15 cellular contexts compared by ENCODE assay signal in the genomic region with DNA sequence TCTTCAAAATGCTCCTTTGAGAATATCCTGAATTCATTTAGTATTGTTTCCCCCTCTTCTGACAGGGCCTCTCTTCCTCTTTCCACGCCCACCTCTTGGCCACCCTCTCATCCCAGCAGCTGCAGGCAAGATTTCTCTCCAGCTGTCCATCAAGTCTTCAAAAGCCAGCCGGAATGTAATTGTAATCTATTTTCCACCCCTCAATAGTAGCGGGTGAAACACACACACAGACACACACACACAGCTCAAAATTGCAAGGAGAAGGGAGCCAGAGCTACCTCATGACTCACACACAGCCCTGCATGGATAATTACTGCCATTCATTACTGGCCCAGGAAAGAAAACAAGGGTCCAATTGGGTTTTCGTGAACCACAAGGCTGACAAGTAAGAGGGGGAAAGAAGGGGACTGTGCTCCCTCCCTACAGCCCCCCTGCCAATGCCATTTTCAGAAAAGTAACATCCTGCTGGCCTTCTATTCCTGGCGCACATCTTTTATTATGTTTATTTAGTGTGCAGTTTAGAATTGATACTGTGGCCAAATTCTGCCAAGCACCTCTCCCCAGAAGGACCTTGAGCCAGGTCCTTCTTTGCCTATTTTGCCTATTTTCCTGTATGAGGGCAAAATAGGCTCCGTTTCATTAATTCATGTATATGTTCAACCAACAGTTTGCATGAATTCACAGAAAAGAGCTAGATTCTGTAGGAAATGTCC.
DNase-seq lines count a peak whose midpoint lies in the region; ATAC-seq, FAIRE-seq and TF ChIP-seq lines count a peak whose summit lies in the region.
"Had no signal": no experiment of that assay in that cellular context is flagged by ENCODE, and none has a peak within 500 bp of the region (broad histone marks: within the 10 kb centered on the region; RNA-seq: fewer than 3 reads in every experiment).

No MANE protein-coding gene starts in this region.

- peak; percentile 63 for ATAC-seq in PC-3
- no peak for ATAC-seq in GM18520 (IDR thresholded peaks at IDR 0.05; ENCODE audit: unreplicated experiment)
- ATAC-seq in T-cell (replicated peaks in 1 of 4) = no peak
- no peak for ATAC-seq in GM21717 (IDR thresholded peaks at IDR 0.05; ENCODE audit: unreplicated experiment)
- ATAC-seq: activated T-cell treated with anti-CD3 and anti-CD28 coated beads, Interleukin-2, amount 50 U/mL, for 4 hours had no signal

- H3K9me3 ChIP-seq in A673 (ENCODE audit: low read depth, low read length, poor library complexity, severe bottlenecking) (no peaks in the 10 kb centered on the region), PC-3 (ENCODE audit: low read length) (no peaks in the 10 kb centered on the region)
- H3K9me3 ChIP-seq: esophagus squamous epithelium had no signal

- H3K9me3 Mint-ChIP-seq in T-cell = no peaks in the 10 kb centered on the region
- H3K9me3 Mint-ChIP-seq: activated T-cell treated with anti-CD3 and anti-CD28 coated beads, Interleukin-2, amount 50 U/mL, for 4 hours had no signal

- H3K9me2 ChIP-seq in PC-3 (replicated peaks; ENCODE audit: low read length) = no peaks in the 10 kb centered on the region

- 0 out of 2 replicates have a peak overlapping the region, but pooled peaks have one; percentile 22 for H2AFZ ChIP-seq in PC-3 (ENCODE audit: low read length)
- H2AFZ ChIP-seq: parathyroid adenoma had no signal

- no peaks in the 10 kb centered on the region for H3K4me1 Mint-ChIP-seq in T-cell

- no TSS peak for BruUV-seq in A673 (replicated peaks; lab: Mats Ljungman, UMichigan)
- no TSS peak for BruUV-seq in PC-3 (replicated peaks; lab: Mats Ljungman, UMichigan)

- H3K4me3 ChIP-seq in A673 (ENCODE audit: low read depth, low read length, poor library complexity, severe bottlenecking) (no peak overlapping the region), PC-3 (ENCODE audit: low read length) (no peak overlapping the region; the same call in 1 of the 2 replicates)
- H3K4me3 ChIP-seq: esophagus squamous epithelium had no signal

- no peak for TF ChIP-seq CTCF in A673 (conservative IDR thresholded peaks at IDR 0.05; ENCODE audit: low read depth, low read length)
- no peak for TF ChIP-seq CTCF in PC-3 (conservative IDR thresholded peaks at IDR 0.05; ENCODE audit: low read depth, low read length)

- H3K4me3 Mint-ChIP-seq in T-cell = no peak overlapping the region
- H3K4me3 Mint-ChIP-seq: activated T-cell treated with anti-CD3 and anti-CD28 coated beads, Interleukin-2, amount 50 U/mL, for 4 hours had no signal

- CTCF ChIA-PET in A673 (lab: Charles Lee) (no interaction called here), PC-3 (lab: Charles Lee) (interaction anchor here (0.5 to 0.6 kb wide), 2 partner anchors 13 to 61 kb away, joined by 3 read pairs; no protein-coding TSS in a partner anchor), T-cell (lab: Charles Lee) (no interaction called here)

- no peaks in the 10 kb centered on the region for H3F3A ChIP-seq in PC-3 (ENCODE audit: low read length, unreplicated experiment)

- H3K27ac ChIP-seq in A673 (ENCODE audit: low read depth, low read length, poor library complexity, severe bottlenecking) (no peak overlapping the region), PC-3 (ENCODE audit: low read length) (peak overlapping the region; percentile 54)
- H3K27ac ChIP-seq: esophagus squamous epithelium, parathyroid adenoma, RWPE1 had no signal

- no peaks in the 10 kb centered on the region for H3K36me3 Mint-ChIP-seq in T-cell

- peaks cover 12% of the 10 kb centered on the region for H3K4me1 ChIP-seq in A673 (ENCODE audit: insufficient read depth, low read length, poor library complexity, severe bottlenecking)
- peaks cover 51% of the 10 kb centered on the region for H3K4me1 ChIP-seq in PC-3 (ENCODE audit: insufficient read depth, low read length)
- H3K4me1 ChIP-seq: esophagus squamous epithelium, parathyroid adenoma had no signal

- no peak for FAIRE-seq in GM19239 (lab: Jason Lieb, UNC)
- FAIRE-seq: kidney had no signal

- H4K20me1 ChIP-seq in PC-3 (ENCODE audit: low read length) = no peaks in the 10 kb centered on the region

- H3K27me3 ChIP-seq in A673 (replicated peaks; ENCODE audit: insufficient read depth, low read depth, low read length, poor library complexity) (no peaks in the 10 kb centered on the region), PC-3 (ENCODE audit: low read length) (no peaks in the 10 kb centered on the region)
- H3K27me3 ChIP-seq: esophagus squamous epithelium had no signal

- DNase-seq in A673 (ENCODE audit: low spot score) = peak; percentile 81
- DNase-seq in NCI-H1092 treated with DMSO at 0.1 percent for 48 hours (lab: John Stamatoyannopoulos, UW) = peak; percentile 83
- DNase-seq in PC-3 = peak; percentile 36
- peak; percentile 15 for DNase-seq in inferior parietal cortex (ENCODE audit: extremely low spot score)
- DNase-seq in T-cell = no peak
- DNase-seq in GM19239 (ENCODE audit: insufficient read length, low spot score) = no peak
- DNase-seq: activated T-cell treated with anti-CD3 and anti-CD28 coated beads, Interleukin-2, amount 50 U/mL, for 4 hours; esophagus squamous epithelium; GOT3; kidney; stimulated activated CD4-positive, alpha-beta T cell treated with anti-CD3 and anti-CD28 coated beads, Interleukin-4, amount 100 ng/mL, for 1 hour had no signal

- POLR2A ChIA-PET in A673 (lab: Charles Lee; ENCODE audit: low non-redundant PET) = interaction anchor here (0.6 kb wide), 1 partner anchor 336 kb away, joined by 3 read pairs; no protein-coding TSS in a partner anchor
- POLR2A ChIA-PET in PC-3 (lab: Charles Lee; ENCODE audit: unreplicated experiment) = no interaction called here
- POLR2A ChIA-PET in T-cell (lab: Charles Lee) = no interaction called here

- H3K27me3 Mint-ChIP-seq in T-cell = peaks cover 23 to 25% of the 10 kb centered on the region in 2 donors

- H3K79me2 ChIP-seq in PC-3 (ENCODE audit: low read length) = no peaks in the 10 kb centered on the region
- H3K79me2 ChIP-seq: parathyroid adenoma had no signal

- peak overlapping the region; percentile 72 for H3K4me2 ChIP-seq in PC-3 (ENCODE audit: low read length)

- intact Hi-C loops in A673 (cut with micrococcal nuclease; ENCODE audit: unreplicated experiment) (no loop called here), PC-3 (cut with micrococcal nuclease) (no loop called here)

- H3K27ac Mint-ChIP-seq in T-cell = no peak overlapping the region

- H3K36me3 ChIP-seq in A673 (ENCODE audit: insufficient read depth, low read length, poor library complexity, severe bottlenecking) (no peaks in the 10 kb centered on the region), PC-3 (ENCODE audit: low read depth, low read length) (no peaks in the 10 kb centered on the region)
- H3K36me3 ChIP-seq: esophagus squamous epithelium had no signal

- peak overlapping the region; percentile 3; the same call in 1 of the 2 replicates for H3K9ac ChIP-seq in PC-3 (ENCODE audit: low read length)
- H3K9ac ChIP-seq: parathyroid adenoma had no signal

Comparison
In these comparisons a context has a peak if more than half of its experiments do, and no peak if none do; other contexts are left out.
1. DNase-seq: peak in A673 (single experiment), NCI-H1092 treated with DMSO at 0.1 percent for 48 hours (single experiment), PC-3 (single experiment) and inferior parietal cortex (single experiment); none in T-cell (0 of 34) and GM19239 (single experiment).